ENCODE assay signal across 12 cellular contexts in the genomic region with DNA sequence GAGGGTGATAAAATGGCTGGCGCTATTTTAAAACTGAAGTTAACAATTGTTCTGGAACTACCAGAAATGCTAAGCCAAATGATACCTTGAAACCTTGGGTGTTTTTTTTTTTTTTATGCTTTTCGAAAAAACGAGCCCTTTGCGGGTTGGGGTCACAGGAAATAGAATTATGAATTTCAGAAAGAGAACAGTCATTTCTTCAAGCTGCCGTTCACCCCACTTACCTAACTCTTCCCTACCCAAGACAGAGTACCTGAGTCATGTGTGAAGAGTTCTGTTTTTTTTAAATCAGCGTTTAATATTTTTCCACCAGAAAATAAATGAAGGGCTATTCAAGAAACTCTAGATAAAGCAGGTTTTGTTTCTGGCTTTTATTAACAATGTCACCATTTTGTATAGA.
"Had no signal": no experiment of that assay in that cellular context is flagged by ENCODE, and none has a peak within 500 bp of the region (broad histone marks: within the 10 kb centered on the region; RNA-seq: fewer than 3 reads in every experiment).

No MANE protein-coding gene starts in this region.

- H3K27me3 ChIP-seq: body of pancreas, hepatocyte had no signal

- H3K9me3 Mint-ChIP-seq: endodermal cell, memory B cell had no signal

- ATAC-seq: body of pancreas had no signal

- H3K4me3 ChIP-seq: body of pancreas, hepatocyte, left ventricle myocardium inferior had no signal

- H3K27me3 Mint-ChIP-seq: memory B cell had no signal

- H3K27ac Mint-ChIP-seq: endodermal cell had no signal

- DNase-seq: activated gamma-delta T cell; amniotic stem cell; body of pancreas; central memory CD4-positive, alpha-beta T cell; cortex of kidney; endodermal cell; kidney; left ventricle myocardium inferior; stimulated activated CD4-positive, alpha-beta T cell treated with anti-CD3 and anti-CD28 coated beads, Interleukin-12 subunit alpha, Interleukin-12 subunit beta, amount 100 ng/mL, for 4 hours; stimulated activated naive CD4-positive, alpha-beta T cell treated with Interleukin-2 at 50 U/mL for 16 hours had no signal

- H3K4me3 Mint-ChIP-seq: endodermal cell had no signal

- H3K9me3 ChIP-seq: body of pancreas, left ventricle myocardium inferior had no signal

- H3K27ac ChIP-seq: body of pancreas, hepatocyte, left ventricle myocardium inferior had no signal

- H3K4me2 ChIP-seq: hepatocyte had no signal
